ENCODE assay signal across 9 cellular contexts in genomic region chr9:117414906-117415583, GRCh38. TPM values are rescaled to one million over a fixed set of nuclear protein-coding genes. Genes with fewer than 3 reads are reported as not detected.
DNase-seq lines count a peak whose midpoint lies in the region; ATAC-seq and TF ChIP-seq lines count a peak whose summit lies in the region.
"Had no signal": no experiment of that assay in that cellular context is flagged by ENCODE, and none has a peak within 500 bp of the region (broad histone marks: within the 10 kb centered on the region; RNA-seq: fewer than 3 reads in every experiment).

A gene with protein sequence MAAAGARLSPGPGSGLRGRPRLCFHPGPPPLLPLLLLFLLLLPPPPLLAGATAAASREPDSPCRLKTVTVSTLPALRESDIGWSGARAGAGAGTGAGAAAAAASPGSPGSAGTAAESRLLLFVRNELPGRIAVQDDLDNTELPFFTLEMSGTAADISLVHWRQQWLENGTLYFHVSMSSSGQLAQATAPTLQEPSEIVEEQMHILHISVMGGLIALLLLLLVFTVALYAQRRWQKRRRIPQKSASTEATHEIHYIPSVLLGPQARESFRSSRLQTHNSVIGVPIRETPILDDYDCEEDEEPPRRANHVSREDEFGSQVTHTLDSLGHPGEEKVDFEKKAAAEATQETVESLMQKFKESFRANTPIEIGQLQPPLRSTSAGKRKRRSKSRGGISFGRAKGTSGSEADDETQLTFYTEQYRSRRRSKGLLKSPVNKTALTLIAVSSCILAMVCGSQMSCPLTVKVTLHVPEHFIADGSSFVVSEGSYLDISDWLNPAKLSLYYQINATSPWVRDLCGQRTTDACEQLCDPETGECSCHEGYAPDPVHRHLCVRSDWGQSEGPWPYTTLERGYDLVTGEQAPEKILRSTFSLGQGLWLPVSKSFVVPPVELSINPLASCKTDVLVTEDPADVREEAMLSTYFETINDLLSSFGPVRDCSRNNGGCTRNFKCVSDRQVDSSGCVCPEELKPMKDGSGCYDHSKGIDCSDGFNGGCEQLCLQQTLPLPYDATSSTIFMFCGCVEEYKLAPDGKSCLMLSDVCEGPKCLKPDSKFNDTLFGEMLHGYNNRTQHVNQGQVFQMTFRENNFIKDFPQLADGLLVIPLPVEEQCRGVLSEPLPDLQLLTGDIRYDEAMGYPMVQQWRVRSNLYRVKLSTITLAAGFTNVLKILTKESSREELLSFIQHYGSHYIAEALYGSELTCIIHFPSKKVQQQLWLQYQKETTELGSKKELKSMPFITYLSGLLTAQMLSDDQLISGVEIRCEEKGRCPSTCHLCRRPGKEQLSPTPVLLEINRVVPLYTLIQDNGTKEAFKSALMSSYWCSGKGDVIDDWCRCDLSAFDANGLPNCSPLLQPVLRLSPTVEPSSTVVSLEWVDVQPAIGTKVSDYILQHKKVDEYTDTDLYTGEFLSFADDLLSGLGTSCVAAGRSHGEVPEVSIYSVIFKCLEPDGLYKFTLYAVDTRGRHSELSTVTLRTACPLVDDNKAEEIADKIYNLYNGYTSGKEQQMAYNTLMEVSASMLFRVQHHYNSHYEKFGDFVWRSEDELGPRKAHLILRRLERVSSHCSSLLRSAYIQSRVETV (N-terminal part only) (minus strand): TSS chr9:117415057. CDS start chr9:117414938, 119 bp downstream.

- intact Hi-C loops in activated B cell treated with CpG ODN at 0.5 μM for 24 hours (cut with micrococcal nuclease) = no loop called here

- H3K27ac ChIP-seq in smooth muscle cell (ENCODE audit: low read depth) = no peak within 1 kb of the TSS

- H3K9me3 Mint-ChIP-seq in activated B cell treated with CpG ODN at 0.5 μM for 24 hours = no peaks in the 10 kb centered on the region
- H3K9me3 Mint-ChIP-seq: IgD-negative memory B cell had no signal

- no peak for TF ChIP-seq CTCF in GM13977 (IDR thresholded peaks at IDR 0.05; ENCODE audit: extremely low read depth, insufficient read depth, missing control alignments)
- TF ChIP-seq CTCF in activated B cell treated with CpG ODN at 0.5 μM for 24 hours (IDR thresholded peaks at IDR 0.05) = no peak
- TF ChIP-seq CTCF in smooth muscle cell (IDR thresholded peaks at IDR 0.05; ENCODE audit: borderline replicate concordance, insufficient read depth, poor library complexity, severe bottlenecking) = no peak

- WGBS in smooth muscle cell (ENCODE audit: low lambda C conversion rate) = 3% methylated on average over 21 of the region's 53 CpGs

- H3K36me3 ChIP-seq in smooth muscle cell (ENCODE audit: low read depth) = no peaks in the 10 kb centered on the region

- CTCF ChIA-PET in activated B cell treated with CpG ODN at 0.5 μM for 24 hours (lab: Charles Lee) = no interaction called here

- POLR2A ChIA-PET in activated B cell treated with CpG ODN at 0.5 μM for 24 hours (lab: Charles Lee) = no interaction called here

- H4K20me1 ChIP-seq in smooth muscle cell (ENCODE audit: low read depth) = no peaks in the 10 kb centered on the region

- H3K27me3 ChIP-seq in smooth muscle cell (ENCODE audit: low read depth) = peaks cover 77% of the 10 kb centered on the region

- DNase-seq in GM13977 (ENCODE audit: low spot score) = peak; percentile 30
- DNase-seq in activated B cell treated with CpG ODN at 0.5 μM for 24 hours = no peak
- DNase-seq in smooth muscle cell (lab: John Stamatoyannopoulos, UW; ENCODE audit: unreplicated experiment) = no peak
- no peak for DNase-seq in SHP77 (lab: John Stamatoyannopoulos, UW)
- DNase-seq in activated CD4-positive, alpha-beta T cell treated with anti-CD3 and anti-CD28 coated beads for 1 hour = no peak

- H3K4me3 ChIP-seq in iPS-18c (ENCODE audit: insufficient read depth, low read depth, low read length) (peak within 1 kb of the TSS; percentile 66), smooth muscle cell (peak within 1 kb of the TSS; percentile 54)

- peak within 1 kb of the TSS; percentile 60 for H2AFZ ChIP-seq in smooth muscle cell (ENCODE audit: low read depth)

- no peak within 1 kb of the TSS for H3K27ac Mint-ChIP-seq in activated B cell treated with CpG ODN at 0.5 μM for 24 hours
- H3K27ac Mint-ChIP-seq: IgD-negative memory B cell had no signal

- no peak within 1 kb of the TSS for H3K9ac ChIP-seq in smooth muscle cell (ENCODE audit: low read depth)

- peaks cover 3% of the 10 kb centered on the region for H3K4me1 Mint-ChIP-seq in activated B cell treated with CpG ODN at 0.5 μM for 24 hours

- ATAC-seq in activated B cell treated with CpG ODN at 0.5 μM for 24 hours (ENCODE audit: low read depth) = no peak
- no peak for ATAC-seq in GM19463 (IDR thresholded peaks at IDR 0.05; ENCODE audit: unreplicated experiment)
- ATAC-seq in GM19023 (IDR thresholded peaks at IDR 0.05; ENCODE audit: unreplicated experiment) = no peak

- in situ Hi-C loops in GM13977 (cut with MboI; ENCODE audit: low pct_unique_long_range_greater_than_20kb, low sequenced_read_pairs, unreplicated experiment) = no loop called here

- H3K4me1 ChIP-seq in smooth muscle cell (ENCODE audit: low read depth) = peaks cover 21% of the 10 kb centered on the region

- peak within 1 kb of the TSS; percentile 93 for H3K4me2 ChIP-seq in smooth muscle cell

- no peaks in the 10 kb centered on the region for H3K9me3 ChIP-seq in iPS-18c (ENCODE audit: control insufficient read depth, insufficient read depth, low read length)
- H3K9me3 ChIP-seq in smooth muscle cell (replicated peaks; ENCODE audit: low read depth) = no peaks in the 10 kb centered on the region

- H3K36me3 Mint-ChIP-seq in activated B cell treated with CpG ODN at 0.5 μM for 24 hours (ENCODE audit: low read depth) = no peaks in the 10 kb centered on the region
- H3K36me3 Mint-ChIP-seq: IgD-negative memory B cell had no signal

- peak within 1 kb of the TSS; percentile 28 for H3K4me3 Mint-ChIP-seq in activated B cell treated with CpG ODN at 0.5 μM for 24 hours

- no peaks in the 10 kb centered on the region for H3K79me2 ChIP-seq in smooth muscle cell (ENCODE audit: low read depth)

- peaks cover 30% of the 10 kb centered on the region for H3K27me3 Mint-ChIP-seq in activated B cell treated with CpG ODN at 0.5 μM for 24 hours

- H3F3A ChIP-seq in smooth muscle cell (ENCODE audit: low read depth) = peaks cover 5% of the 10 kb centered on the region

RNA-seq across cellular contexts. Expression of the gene that starts here (rescaled TPM):
- total RNA-seq in activated B cell treated with CpG ODN at 0.5 μM for 24 hours = 2.3 TPM in 2 replicates
- total RNA-seq in smooth muscle cell = 6.7 and 7.0 TPM in 2 replicates
- 6.5 and 9.3 TPM in 2 replicates for polyA plus RNA-seq in smooth muscle cell
